Comparison of ENCODE assay signal across 13 cellular contexts in the genomic region with DNA sequence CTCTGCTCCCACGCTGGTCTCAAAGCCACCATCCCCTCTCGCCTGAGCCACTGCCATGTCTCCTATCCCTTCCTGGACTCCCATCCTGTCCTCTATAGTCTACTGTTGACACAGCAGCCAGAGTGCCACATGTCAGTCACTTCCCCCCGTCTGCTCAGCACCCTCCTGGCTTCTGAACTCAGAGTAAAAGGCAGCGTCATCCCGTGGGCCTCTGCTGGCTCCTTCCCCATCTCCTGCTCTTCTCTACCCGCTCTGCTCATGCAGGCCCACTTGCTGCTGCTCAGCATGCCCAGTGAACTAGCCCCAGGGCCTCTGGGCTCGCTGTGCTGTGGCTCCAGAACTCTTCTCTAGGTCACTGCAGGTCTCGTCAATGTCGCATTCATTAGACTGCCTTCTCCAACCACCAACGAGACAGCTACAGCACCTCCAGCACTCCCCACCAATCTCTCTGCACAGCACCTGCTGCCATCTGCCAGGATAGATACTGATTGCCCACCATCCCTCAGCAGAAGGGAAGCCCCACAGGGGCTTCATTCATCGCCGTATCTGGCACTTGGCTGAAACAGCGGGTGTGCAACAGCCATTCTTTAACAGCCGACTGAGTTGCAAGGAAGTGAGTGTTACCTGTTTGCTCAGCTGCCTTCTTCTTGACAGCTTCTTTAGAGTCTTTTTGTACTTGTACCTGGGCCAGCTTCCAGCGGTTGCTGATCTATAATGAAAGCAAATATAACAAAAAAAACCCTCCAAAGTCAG. TPM values are rescaled to one million over a fixed set of nuclear protein-coding genes. Genes with fewer than 3 reads are reported as not detected.
DNase-seq lines count a peak whose midpoint lies in the region; TF ChIP-seq lines count a peak whose summit lies in the region.
"Had no signal": no experiment of that assay in that cellular context is flagged by ENCODE, and none has a peak within 500 bp of the region (broad histone marks: within the 10 kb centered on the region; RNA-seq: fewer than 3 reads in every experiment).

No MANE protein-coding gene starts in this region.

- H3K27me3 ChIP-seq in suprapubic skin = no peaks in the 10 kb centered on the region

- H3K4me3 Mint-ChIP-seq in activated naive CD4-positive, alpha-beta T cell treated with anti-CD3 and anti-CD28 coated beads, Interleukin-2, amount 50 U/mL, for 24 hours = no peak overlapping the region
- H3K4me3 Mint-ChIP-seq in brain = no peak overlapping the region

- H3K27ac Mint-ChIP-seq in activated naive CD4-positive, alpha-beta T cell treated with anti-CD3 and anti-CD28 coated beads, Interleukin-2, amount 50 U/mL, for 24 hours = peak overlapping the region; percentile 86
- peak overlapping the region in 4 of 5 experiments; percentile 17 to 73 (median 66) for H3K27ac Mint-ChIP-seq in brain

- TF ChIP-seq POLR2A in suprapubic skin (IDR thresholded peaks at IDR 0.05) = no peak

- TF ChIP-seq EP300 in suprapubic skin (IDR thresholded peaks at IDR 0.05) = no peak

- no peaks in the 10 kb centered on the region for H3K9me3 ChIP-seq in suprapubic skin

- no peak for DNase-seq in activated naive CD4-positive, alpha-beta T cell treated with Interleukin-2 at 50 U/mL for 16 hours
- DNase-seq in NCI-H345 treated with DMSO at 0.1 percent for 48 hours (lab: John Stamatoyannopoulos, UW; ENCODE audit: unreplicated experiment) (peak; percentile 96), suprapubic skin (ENCODE audit: low spot score in 2 of 2) (peak; percentile 22 to 44), NCI-H748 treated with DMSO at 0.1 percent for 48 hours (lab: John Stamatoyannopoulos, UW) (no peak), NCI-H2227 treated with DMSO at 0.1 percent for 48 hours (lab: John Stamatoyannopoulos, UW) (no peak), LoVo (ENCODE audit: low spot score) (no peak)
- DNase-seq: activated CD4-positive, CD25-positive, alpha-beta regulatory T cell treated with anti-CD3 and anti-CD28 coated beads, Interleukin-2, amount 50 U/mL, for 72 hours; amygdala; effector memory CD4-positive, alpha-beta T cell had no signal

- no peaks in the 10 kb centered on the region for H3K27me3 Mint-ChIP-seq in activated naive CD4-positive, alpha-beta T cell treated with anti-CD3 and anti-CD28 coated beads, Interleukin-2, amount 50 U/mL, for 24 hours
- no peaks in the 10 kb centered on the region for H3K27me3 Mint-ChIP-seq in brain

- H3K4me3 ChIP-seq in suprapubic skin = no peak overlapping the region

- no peak overlapping the region for H3K27ac ChIP-seq in suprapubic skin

- peaks cover 6% of the 10 kb centered on the region for H3K36me3 Mint-ChIP-seq in activated naive CD4-positive, alpha-beta T cell treated with anti-CD3 and anti-CD28 coated beads, Interleukin-2, amount 50 U/mL, for 24 hours
- peaks cover 76% of the 10 kb centered on the region for H3K36me3 Mint-ChIP-seq in brain

- WGBS in suprapubic skin = 78% methylated on average over 15 of the region's 15 CpGs

- no peaks in the 10 kb centered on the region for H3K4me1 Mint-ChIP-seq in activated naive CD4-positive, alpha-beta T cell treated with anti-CD3 and anti-CD28 coated beads, Interleukin-2, amount 50 U/mL, for 24 hours
- no peaks in the 10 kb centered on the region for H3K4me1 Mint-ChIP-seq in brain

- TF ChIP-seq CTCF in brain (conservative IDR thresholded peaks at IDR 0.05) = no peak
- no peak for TF ChIP-seq CTCF in suprapubic skin (IDR thresholded peaks at IDR 0.05)

- no peaks in the 10 kb centered on the region for H3K4me1 ChIP-seq in suprapubic skin

- peaks cover 100% of the 10 kb centered on the region for H3K36me3 ChIP-seq in suprapubic skin

- no peaks in the 10 kb centered on the region for H3K9me3 Mint-ChIP-seq in activated naive CD4-positive, alpha-beta T cell treated with anti-CD3 and anti-CD28 coated beads, Interleukin-2, amount 50 U/mL, for 24 hours
- no peaks in the 10 kb centered on the region for H3K9me3 Mint-ChIP-seq in brain

RNA-seq across cellular contexts. Expression of a gene that starts 11.8 kb away (rescaled TPM):
- polyA plus RNA-seq in brain (ENCODE audit: insufficient read depth, low read depth, low replicate concordance) = 95.1 TPM
- total RNA-seq in suprapubic skin = 10 to 100 TPM; 23.3 to 51.2 (median 46.6) TPM

RNA-seq across cellular contexts. Expression of a gene that starts 24.6 kb away (rescaled TPM):
- not detected for polyA plus RNA-seq in brain (ENCODE audit: insufficient read depth, low read depth, low replicate concordance)
- total RNA-seq in suprapubic skin = under 1 TPM in 1 of 4 donors, not detected in 3; 0.53 TPM
- total RNA-seq: lung microvascular endothelial cell, Right ventricle myocardium inferior had no signal

RNA-seq across cellular contexts. Expression of a gene that starts 28.0 kb away (rescaled TPM):
- 43.7 TPM for polyA plus RNA-seq in brain (ENCODE audit: insufficient read depth, low read depth, low replicate concordance)
- total RNA-seq in suprapubic skin = 100 to 1,000 TPM in 1 of 4 donors, 10 to 100 TPM in 3; 45.7 to 127 (median 68.7) TPM

RNA-seq across cellular contexts. Expression of a gene that starts 59.2 kb away (rescaled TPM):
- 167 TPM for polyA plus RNA-seq in brain (ENCODE audit: insufficient read depth, low read depth, low replicate concordance)
- 100 to 1,000 TPM in 3 of 4 donors, 10 to 100 TPM in 1; 92.7 to 287 (median 156) TPM for total RNA-seq in suprapubic skin

Comparison
In these comparisons a context has a peak if more than half of its experiments do, and no peak if none do; other contexts are left out.
1. DNase-seq: peak in NCI-H345 treated with DMSO at 0.1 percent for 48 hours (single experiment) and suprapubic skin (2 of 2); none in activated naive CD4-positive, alpha-beta T cell treated with Interleukin-2 at 50 U/mL for 16 hours (single experiment), NCI-H748 treated with DMSO at 0.1 percent for 48 hours (single experiment), NCI-H2227 treated with DMSO at 0.1 percent for 48 hours (single experiment) and LoVo (single experiment).